ENCODE assay signal across 13 cellular contexts in genomic region chr2:53568463-53568862, GRCh38.
DNase-seq lines count a peak whose midpoint lies in the region; ATAC-seq and TF ChIP-seq lines count a peak whose summit lies in the region.
"Had no signal": no experiment of that assay in that cellular context is flagged by ENCODE, and none has a peak within 500 bp of the region (broad histone marks: within the 10 kb centered on the region; RNA-seq: fewer than 3 reads in every experiment).

No MANE protein-coding gene starts in this region.

- H3K27me3 ChIP-seq in WERI-Rb-1 (ENCODE audit: insufficient read depth, low read depth, severe bottlenecking): no peaks in the 10 kb centered on the region

- peaks cover 4% of the 10 kb centered on the region for H3K4me1 Mint-ChIP-seq in nephron progenitor cell
- no peaks in the 10 kb centered on the region for H3K4me1 Mint-ChIP-seq in activated CD8-positive, alpha-beta T cell treated with anti-CD3 and anti-CD28 coated beads, Interleukin-2, amount 10 ng/mL, durations not matched to agents 7 days and 5 days (ENCODE audit: low read depth)

- DNase-seq in EH (ENCODE audit: low read depth) (peak; percentile 21), LHCN-M2 (ENCODE audit: low read depth) (peak; percentile 15), WERI-Rb-1 (no peak), nephron progenitor cell (no peak), mucosa of descending colon (no peak), NCI-H146 treated with DMSO at 0.1 percent for 48 hours (lab: John Stamatoyannopoulos, UW; ENCODE audit: unreplicated experiment) (no peak)
- DNase-seq in activated CD8-positive, alpha-beta T cell treated with anti-CD3 and anti-CD28 coated beads, Interleukin-2, amount 10 ng/mL, durations not matched to agents 7 days and 5 days: no peak
- DNase-seq: activated CD8-positive, alpha-beta T cell treated with anti-CD3 and anti-CD28 coated beads for 36 hours; activated naive CD4-positive, alpha-beta T cell treated with anti-CD3 and anti-CD28 coated beads for 36 hours; H7; NCI-H1930; retina had no signal

- TF ChIP-seq CTCF in WERI-Rb-1 (IDR thresholded peaks at IDR 0.05; ENCODE audit: low read depth, low read length): no peak
- TF ChIP-seq CTCF in nephron progenitor cell (IDR thresholded peaks at IDR 0.05): no peak
- TF ChIP-seq CTCF in mucosa of descending colon (IDR thresholded peaks at IDR 0.05): no peak

- no peak overlapping the region for H3K4me3 Mint-ChIP-seq in nephron progenitor cell
- H3K4me3 Mint-ChIP-seq in activated CD8-positive, alpha-beta T cell treated with anti-CD3 and anti-CD28 coated beads, Interleukin-2, amount 10 ng/mL, durations not matched to agents 7 days and 5 days: no peak overlapping the region
- H3K4me3 Mint-ChIP-seq: activated CD8-positive, alpha-beta T cell treated with anti-CD3 and anti-CD28 coated beads for 36 hours; activated naive CD4-positive, alpha-beta T cell treated with anti-CD3 and anti-CD28 coated beads for 36 hours had no signal

- no peaks in the 10 kb centered on the region for H3K9me3 Mint-ChIP-seq in nephron progenitor cell
- no peaks in the 10 kb centered on the region for H3K9me3 Mint-ChIP-seq in activated CD8-positive, alpha-beta T cell treated with anti-CD3 and anti-CD28 coated beads, Interleukin-2, amount 10 ng/mL, durations not matched to agents 7 days and 5 days (ENCODE audit: insufficient read depth)
- H3K9me3 Mint-ChIP-seq: activated CD8-positive, alpha-beta T cell treated with anti-CD3 and anti-CD28 coated beads for 36 hours; activated naive CD4-positive, alpha-beta T cell treated with anti-CD3 and anti-CD28 coated beads for 36 hours had no signal

- no peaks in the 10 kb centered on the region for H3K27me3 Mint-ChIP-seq in nephron progenitor cell (ENCODE audit: low read depth, poor library complexity)
- no peaks in the 10 kb centered on the region for H3K27me3 Mint-ChIP-seq in activated CD8-positive, alpha-beta T cell treated with anti-CD3 and anti-CD28 coated beads, Interleukin-2, amount 10 ng/mL, durations not matched to agents 7 days and 5 days (ENCODE audit: low read depth)

- POLR2A ChIA-PET in activated CD8-positive, alpha-beta T cell treated with anti-CD3 and anti-CD28 coated beads, Interleukin-2, amount 10 ng/mL, durations not matched to agents 7 days and 5 days (lab: Charles Lee): no interaction called here

- H3K27ac Mint-ChIP-seq in nephron progenitor cell: peak overlapping the region; percentile 70
- H3K27ac Mint-ChIP-seq in activated CD8-positive, alpha-beta T cell treated with anti-CD3 and anti-CD28 coated beads, Interleukin-2, amount 10 ng/mL, durations not matched to agents 7 days and 5 days: no peak overlapping the region
- H3K27ac Mint-ChIP-seq: activated CD8-positive, alpha-beta T cell treated with anti-CD3 and anti-CD28 coated beads for 36 hours; activated naive CD4-positive, alpha-beta T cell treated with anti-CD3 and anti-CD28 coated beads for 36 hours had no signal

- ATAC-seq in mucosa of descending colon (no peak), GM21717 (IDR thresholded peaks at IDR 0.05; ENCODE audit: unreplicated experiment) (no peak)
- no peak for ATAC-seq in activated CD8-positive, alpha-beta T cell treated with anti-CD3 and anti-CD28 coated beads, Interleukin-2, amount 10 ng/mL, durations not matched to agents 7 days and 5 days
- ATAC-seq: activated CD8-positive, alpha-beta T cell treated with anti-CD3 and anti-CD28 coated beads for 36 hours had no signal

- no peaks in the 10 kb centered on the region for H3K36me3 Mint-ChIP-seq in nephron progenitor cell (ENCODE audit: low read depth)
- H3K36me3 Mint-ChIP-seq in activated CD8-positive, alpha-beta T cell treated with anti-CD3 and anti-CD28 coated beads, Interleukin-2, amount 10 ng/mL, durations not matched to agents 7 days and 5 days (ENCODE audit: low read depth): no peaks in the 10 kb centered on the region

- CTCF ChIA-PET in activated CD8-positive, alpha-beta T cell treated with anti-CD3 and anti-CD28 coated beads, Interleukin-2, amount 10 ng/mL, durations not matched to agents 7 days and 5 days (lab: Charles Lee): no interaction called here

- peak overlapping the region; percentile 39 for H3K27ac ChIP-seq in WERI-Rb-1

- intact Hi-C loops in mucosa of descending colon (cut with DNase I, micrococcal nuclease): no loop called here

- H3K9me3 ChIP-seq in WERI-Rb-1 (ENCODE audit: severe bottlenecking) (no peaks in the 10 kb centered on the region), mucosa of descending colon (no peaks in the 10 kb centered on the region)

- H3K36me3 ChIP-seq in WERI-Rb-1: no peaks in the 10 kb centered on the region
- no peaks in the 10 kb centered on the region for H3K36me3 ChIP-seq in mucosa of descending colon (ENCODE audit: low read depth)

- H3K4me3 ChIP-seq in WERI-Rb-1 (ENCODE audit: low read depth, low read length): no peak overlapping the region
- no peak overlapping the region for H3K4me3 ChIP-seq in mucosa of descending colon

- no peaks in the 10 kb centered on the region for H3K4me1 ChIP-seq in mucosa of descending colon (ENCODE audit: low read depth)

Comparison
In these comparisons a context has a peak if more than half of its experiments do, and no peak if none do; other contexts are left out.
1. DNase-seq: peak in EH (single experiment) and LHCN-M2 (single experiment); none in WERI-Rb-1 (single experiment), nephron progenitor cell (single experiment), mucosa of descending colon (0 of 3), activated CD8-positive, alpha-beta T cell treated with anti-CD3 and anti-CD28 coated beads, Interleukin-2, amount 10 ng/mL, durations not matched to agents 7 days and 5 days (single experiment) and NCI-H146 treated with DMSO at 0.1 percent for 48 hours (single experiment).